ENCODE assay signal across 8 cellular contexts in genomic region chr2:218068721-218069334, GRCh38. TPM values are rescaled to one million over a fixed set of nuclear protein-coding genes. Genes with fewer than 3 reads are reported as not detected.
DNase-seq lines count a peak whose midpoint lies in the region; TF ChIP-seq lines count a peak whose summit lies in the region.
"Not testable (repeated sequence)": the region's sequence is repeated elsewhere in the genome, so short reads cannot be mapped to it uniquely, and the experiment has no call there.

RUFY4 (plus strand) TSS chr2:218069253; CDS start chr2:218070606, 1,353 bp downstream.

- not testable (repeated sequence) for H3K27ac ChIP-seq in SJSA1

- peaks cover 18% of the 10 kb centered on the region for H3K4me1 Mint-ChIP-seq in HFFc6 (ENCODE audit: low read depth)
- H3K4me1 Mint-ChIP-seq in activated naive CD4-positive, alpha-beta T cell treated with anti-CD3 and anti-CD28 coated beads for 36 hours (ENCODE audit: low read depth): not testable (repeated sequence)

- not testable (repeated sequence) for H3K36me3 Mint-ChIP-seq in HFFc6 (ENCODE audit: low read depth); activated naive CD4-positive, alpha-beta T cell treated with anti-CD3 and anti-CD28 coated beads for 36 hours (ENCODE audit: low read depth)

- CTCF ChIA-PET in activated naive CD4-positive, alpha-beta T cell treated with anti-CD3 and anti-CD28 coated beads for 36 hours (lab: Charles Lee): interaction anchor here (0.5 to 1.5 kb wide), 14 partner anchors 8 to 286 kb away, joined by 3 to 14 read pairs (median 4); no protein-coding TSS in a partner anchor

- H3K27me3 ChIP-seq in GM06990 (replicated peaks; ENCODE audit: control insufficient read depth, insufficient read depth, low read length); SJSA1 (replicated peaks): not testable (repeated sequence)

- peaks cover 14% of the 10 kb centered on the region for H3K4me1 ChIP-seq in SJSA1 (replicated peaks)

- peak within 1 kb of the TSS; percentile 93 for H3K4me3 Mint-ChIP-seq in HFFc6
- H3K4me3 Mint-ChIP-seq in activated naive CD4-positive, alpha-beta T cell treated with anti-CD3 and anti-CD28 coated beads for 36 hours: peak within 1 kb of the TSS; percentile 64

- intact Hi-C loops in activated naive CD4-positive, alpha-beta T cell treated with anti-CD3 and anti-CD28 coated beads for 36 hours (cut with micrococcal nuclease): loop anchor here (1.0 to 2.0 kb wide), 6 partner anchors 34 to 284 kb away; no protein-coding TSS in a partner anchor

- peak within 1 kb of the TSS; percentile 39 for H3K4me3 ChIP-seq in GM06990 (replicated peaks; ENCODE audit: low read depth, low read length)
- H3K4me3 ChIP-seq in SJSA1: peak within 1 kb of the TSS; percentile 43

- TF ChIP-seq CTCF in GM06990 (IDR thresholded peaks at IDR 0.05; ENCODE audit: insufficient read depth, low read length, poor library complexity, severe bottlenecking) (peak; percentile 75), HFFc6 (IDR thresholded peaks at IDR 0.05) (peak; percentile 92)

- peaks cover 50% of the 10 kb centered on the region for H3K27me3 Mint-ChIP-seq in HFFc6 (ENCODE audit: insufficient read depth)
- not testable (repeated sequence) for H3K27me3 Mint-ChIP-seq in activated naive CD4-positive, alpha-beta T cell treated with anti-CD3 and anti-CD28 coated beads for 36 hours (ENCODE audit: low read depth)

- not testable (repeated sequence) for H3K9me3 ChIP-seq in SJSA1 (replicated peaks)

- DNase-seq in GM06990 (ENCODE audit: extremely low read depth, insufficient read length) (peak; percentile 58), HFFc6 (peak; percentile 84), MV-4-11 (lab: John Stamatoyannopoulos, UW) (peak; percentile 68), SJSA1 (ENCODE audit: low read depth in 1 of 2, low spot score in 2 of 2) (peak; percentile 75 to 86), globus pallidus (ENCODE audit: low spot score) (peak; percentile 61), occipital lobe (lab: John Stamatoyannopoulos, UW) (peak; percentile 31), superior temporal gyrus (ENCODE audit: extremely low spot score) (peak; percentile 77)
- DNase-seq in activated naive CD4-positive, alpha-beta T cell treated with anti-CD3 and anti-CD28 coated beads for 36 hours: peak; percentile 79

- not testable (repeated sequence) for H3K36me3 ChIP-seq in GM06990 (ENCODE audit: control insufficient read depth, insufficient read depth, low read length); SJSA1

- H3K9me3 Mint-ChIP-seq in HFFc6; activated naive CD4-positive, alpha-beta T cell treated with anti-CD3 and anti-CD28 coated beads for 36 hours: not testable (repeated sequence)

- H3K27ac Mint-ChIP-seq in HFFc6: peak within 1 kb of the TSS; percentile 28; the same call in 1 of the 2 replicates
- H3K27ac Mint-ChIP-seq in activated naive CD4-positive, alpha-beta T cell treated with anti-CD3 and anti-CD28 coated beads for 36 hours: not testable (repeated sequence)

RNA-seq across cellular contexts. Expression of gene RUFY4, which starts in this region (rescaled TPM):
- total RNA-seq in HFFc6 (2021; fragmentation: NEBNext Ultra II Directional; extraction: Animal tissue kit (Norgen Biotek cat#: 25700)): not detected
- not detected in 2 replicates for total RNA-seq in SJSA1 (2014; rRNA removed; shearing (Covaris generic))
- 1 to 10 TPM; 1.2 to 1.8 TPM for total RNA-seq in activated naive CD4-positive, alpha-beta T cell treated with anti-CD3 and anti-CD28 coated beads for 36 hours
- total RNA-seq in occipital lobe: 0.78 TPM

Comparison
In these comparisons a context has a peak if more than half of its experiments do, and no peak if none do; other contexts are left out.
1. Peak in DNase-seq in HFFc6; RNA of the gene not detected or under 1 TPM.
2. Peak in DNase-seq and H3K4me3 ChIP-seq in SJSA1; RNA of the gene not detected or under 1 TPM.
3. Peak in DNase-seq in occipital lobe; RNA of the gene not detected or under 1 TPM.
4. DNase-seq: peak in every context shown above with its lines; median percentile 84 in HFFc6; 80 in SJSA1; 79 in activated naive CD4-positive, alpha-beta T cell treated with anti-CD3 and anti-CD28 coated beads for 36 hours; 77 in superior temporal gyrus; 68 in MV-4-11; 61 in globus pallidus; 58 in GM06990; 31 in occipital lobe.